In genomic region chr7:54672519-54672918, GRCh38 we compare ENCODE assay signal across 8 cellular contexts.
"Had no signal": no experiment of that assay in that cellular context is flagged by ENCODE, and none has a peak within 500 bp of the region (broad histone marks: within the 10 kb centered on the region; RNA-seq: fewer than 3 reads in every experiment).

No MANE protein-coding gene starts in this region.

- FAIRE-seq: G401.6, GM12878, GM12891, GM12892, GM18507, GM19239 had no signal

- ATAC-seq: GM12878 had no signal

- DNase-seq: GDM1, GF-D8 had no signal

- H3K4me3 ChIP-seq: GM12878 had no signal
